In genomic region chr16:31211960-31212359, GRCh38 we compare ENCODE assay signal across 1 cellular context.
TF ChIP-seq lines count a peak whose summit lies in the region.

No MANE protein-coding gene starts in this region.

TF ChIP-seq in GM12878, 131 proteins besides CTCF, POLR2A, EP300 and RAD21:
- TF ChIP-seq SMC3 (IDR thresholded peaks at IDR 0.05; ENCODE audit: borderline replicate concordance, low read length) (no peak), SIX5 (IDR thresholded peaks at IDR 0.05; ENCODE audit: low read depth, low read length, severe bottlenecking) (no peak), GABPA (IDR thresholded peaks at IDR 0.05; ENCODE audit: low read depth) (no peak), ESRRA (IDR thresholded peaks at IDR 0.05; ENCODE audit: low read length) (no peak)
- TF ChIP-seq, protein P1, sequence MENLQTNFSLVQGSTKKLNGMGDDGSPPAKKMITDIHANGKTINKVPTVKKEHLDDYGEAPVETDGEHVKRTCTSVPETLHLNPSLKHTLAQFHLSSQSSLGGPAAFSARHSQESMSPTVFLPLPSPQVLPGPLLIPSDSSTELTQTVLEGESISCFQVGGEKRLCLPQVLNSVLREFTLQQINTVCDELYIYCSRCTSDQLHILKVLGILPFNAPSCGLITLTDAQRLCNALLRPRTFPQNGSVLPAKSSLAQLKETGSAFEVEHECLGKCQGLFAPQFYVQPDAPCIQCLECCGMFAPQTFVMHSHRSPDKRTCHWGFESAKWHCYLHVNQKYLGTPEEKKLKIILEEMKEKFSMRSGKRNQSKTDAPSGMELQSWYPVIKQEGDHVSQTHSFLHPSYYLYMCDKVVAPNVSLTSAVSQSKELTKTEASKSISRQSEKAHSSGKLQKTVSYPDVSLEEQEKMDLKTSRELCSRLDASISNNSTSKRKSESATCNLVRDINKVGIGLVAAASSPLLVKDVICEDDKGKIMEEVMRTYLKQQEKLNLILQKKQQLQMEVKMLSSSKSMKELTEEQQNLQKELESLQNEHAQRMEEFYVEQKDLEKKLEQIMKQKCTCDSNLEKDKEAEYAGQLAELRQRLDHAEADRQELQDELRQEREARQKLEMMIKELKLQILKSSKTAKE (IDR thresholded peaks at IDR 0.05; ENCODE audit: low read depth, poor library complexity, severe bottlenecking): no peak
- TF ChIP-seq, protein P2, sequence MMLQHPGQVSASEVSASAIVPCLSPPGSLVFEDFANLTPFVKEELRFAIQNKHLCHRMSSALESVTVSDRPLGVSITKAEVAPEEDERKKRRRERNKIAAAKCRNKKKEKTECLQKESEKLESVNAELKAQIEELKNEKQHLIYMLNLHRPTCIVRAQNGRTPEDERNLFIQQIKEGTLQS (IDR thresholded peaks at IDR 0.05; ENCODE audit: borderline replicate concordance, extremely low read depth, low read depth, low read length): no peak
